Comparison of ENCODE assay signal across 23 cellular contexts in genomic region chr21:15741510-15741909, GRCh38. TPM values are rescaled to one million over a fixed set of nuclear protein-coding genes. Genes with fewer than 3 reads are reported as not detected.
A peak's percentile ranks its signal among the peaks of the same experiment; 100 is the strongest.
DNase-seq lines count a peak whose midpoint lies in the region; ATAC-seq, FAIRE-seq and TF ChIP-seq lines count a peak whose summit lies in the region.
"Had no signal": no experiment of that assay in that cellular context is flagged by ENCODE, and none has a peak within 500 bp of the region (broad histone marks: within the 10 kb centered on the region; RNA-seq: fewer than 3 reads in every experiment).

No MANE protein-coding gene starts in this region.

- FAIRE-seq in endothelial cell of umbilical vein (lab: Jason Lieb, UNC) (peak; percentile 68), HepG2 (lab: Jason Lieb, UNC) (no peak)
- FAIRE-seq: GM12878 had no signal

- H3K4me1 Mint-ChIP-seq in CD4-positive, alpha-beta T cell (ENCODE audit: low read depth) = peaks cover 91% of the 10 kb centered on the region
- H3K4me1 Mint-ChIP-seq in T-helper 2 cell treated with Interferon-gamma antibody and Interleukin-4, amounts not matched to agents 5 μg/mL and 100 μg/mL, for 36 hours (ENCODE audit: low read depth) = peaks cover 50% of the 10 kb centered on the region

- H3K9me3 ChIP-seq in endothelial cell of umbilical vein (replicated peaks; ENCODE audit: control insufficient read depth, insufficient read depth, low read length) (no peaks in the 10 kb centered on the region), HepG2 (ENCODE audit: low read length) (no peaks in the 10 kb centered on the region)
- no peaks in the 10 kb centered on the region for H3K9me3 ChIP-seq in CD4-positive, alpha-beta T cell (ENCODE audit: control insufficient read depth, low read length)
- H3K9me3 ChIP-seq: HAP-1, tibial nerve had no signal

- POLR2A ChIA-PET in endothelial cell of umbilical vein (lab: Charles Lee) (no interaction called here), HepG2 (lab: Yijun Ruan, JAX) (no interaction called here)
- POLR2A ChIA-PET in CD4-positive, alpha-beta T cell (lab: Charles Lee) = no interaction called here

- TF ChIP-seq RAD21 in HepG2 (CRISPR knock-in tag; IDR thresholded peaks at IDR 0.05) = no peak

- 70% methylated on average over 1 of the region's 1 CpG for WGBS in HepG2 (ENCODE audit: low lambda C conversion rate)

- H3K27ac Mint-ChIP-seq in CD4-positive, alpha-beta T cell = no peak overlapping the region
- H3K27ac Mint-ChIP-seq in T-helper 2 cell treated with Interferon-gamma antibody and Interleukin-4, amounts not matched to agents 5 μg/mL and 100 μg/mL, for 36 hours = no peak overlapping the region
- H3K27ac Mint-ChIP-seq: neural progenitor cell had no signal

- intact Hi-C loops in endothelial cell of umbilical vein (cut with micrococcal nuclease) = loop anchor here (1.0 kb wide), 1 partner anchor 9 kb away; no protein-coding TSS in a partner anchor
- intact Hi-C loops in HepG2 (cut with micrococcal nuclease; ENCODE audit: unreplicated experiment) = loop anchor here (5.0 kb wide), 1 partner anchor 51 kb away; no protein-coding TSS in a partner anchor
- intact Hi-C loops in CD4-positive, alpha-beta T cell (cut with DNase I, micrococcal nuclease) = no loop called here

- no peak overlapping the region for H3K27ac ChIP-seq in endothelial cell of umbilical vein (ENCODE audit: insufficient read depth, low read depth, low read length)
- no peak overlapping the region for H3K27ac ChIP-seq in HepG2 (ENCODE audit: extremely low read length, insufficient read depth, low read length)
- H3K27ac ChIP-seq in CD4-positive, alpha-beta T cell (ENCODE audit: low read depth, low read length) = no peak overlapping the region
- H3K27ac ChIP-seq: neural progenitor cell, PC-9, tibial nerve had no signal

- H4K20me1 ChIP-seq in endothelial cell of umbilical vein (replicated peaks; ENCODE audit: control insufficient read depth, extremely low read depth, insufficient read depth, low read length) = peaks cover 9% of the 10 kb centered on the region
- H4K20me1 ChIP-seq in HepG2 (ENCODE audit: insufficient read depth, low read length) = peaks cover 29% of the 10 kb centered on the region

- H3K4me3 ChIP-seq in AG10803 (ENCODE audit: low read length) (no peak overlapping the region), endothelial cell of umbilical vein (replicated peaks in 1 of 3; ENCODE audit: insufficient read depth in 1 of 3, low read depth in 1 of 3, low read length in 3 of 3) (no peak overlapping the region), HepG2 (replicated peaks in 1 of 3; ENCODE audit: insufficient read depth in 1 of 3, low read depth in 2 of 3, low read length in 3 of 3) (no peak overlapping the region)
- H3K4me3 ChIP-seq: GM12878, HAP-1, neural progenitor cell, PC-9, tibial nerve had no signal

- no peak overlapping the region for H3K4me3 Mint-ChIP-seq in CD4-positive, alpha-beta T cell
- H3K4me3 Mint-ChIP-seq in T-helper 2 cell treated with Interferon-gamma antibody and Interleukin-4, amounts not matched to agents 5 μg/mL and 100 μg/mL, for 36 hours = no peak overlapping the region
- H3K4me3 Mint-ChIP-seq: neural progenitor cell had no signal

- BruUV-seq in endothelial cell of umbilical vein (replicated peaks; lab: Mats Ljungman, UMichigan) = no TSS peak
- no TSS peak for BruUV-seq in HepG2 (replicated peaks; lab: Mats Ljungman, UMichigan)

- no peak for TF ChIP-seq POLR2A in endothelial cell of umbilical vein (IDR thresholded peaks at IDR 0.05; ENCODE audit: low read depth, low read length)
- no peak for TF ChIP-seq POLR2A in HepG2 (IDR thresholded peaks at IDR 0.05; ENCODE audit: insufficient read depth in 1 of 2, low read depth in 2 of 2, low read length in 2 of 2)

- no peaks in the 10 kb centered on the region for H3K9me1 ChIP-seq in endothelial cell of umbilical vein (replicated peaks; ENCODE audit: control insufficient read depth, extremely low read depth, insufficient read depth, low read length)

- H3K79me2 ChIP-seq in endothelial cell of umbilical vein (ENCODE audit: control insufficient read depth, insufficient read depth, low read length) (peaks cover 99% of the 10 kb centered on the region), HepG2 (ENCODE audit: insufficient read depth, low read length) (peaks cover 93% of the 10 kb centered on the region)

- CTCF ChIA-PET in endothelial cell of umbilical vein (lab: Charles Lee) (no interaction called here), HepG2 (lab: Yijun Ruan, JAX; ENCODE audit: low intra/inter-chr PET ratio, low total read pairs) (no interaction called here)
- CTCF ChIA-PET in CD4-positive, alpha-beta T cell (lab: Charles Lee) = no interaction called here

- peaks cover 54% of the 10 kb centered on the region for H3K36me3 Mint-ChIP-seq in CD4-positive, alpha-beta T cell (ENCODE audit: low read depth)
- H3K36me3 Mint-ChIP-seq in T-helper 2 cell treated with Interferon-gamma antibody and Interleukin-4, amounts not matched to agents 5 μg/mL and 100 μg/mL, for 36 hours (ENCODE audit: low read depth) = peaks cover 37% of the 10 kb centered on the region

- H3K27me3 ChIP-seq in endothelial cell of umbilical vein (ENCODE audit: control insufficient read depth in 2 of 2, insufficient read depth in 2 of 2, low read length in 2 of 2) = no peaks in the 10 kb centered on the region
- no peaks in the 10 kb centered on the region for H3K27me3 ChIP-seq in HepG2 (ENCODE audit: control insufficient read depth in 1 of 2, insufficient read depth in 2 of 2, low read length in 2 of 2)
- no peaks in the 10 kb centered on the region for H3K27me3 ChIP-seq in CD4-positive, alpha-beta T cell (ENCODE audit: control insufficient read depth, insufficient read depth, low read length)
- H3K27me3 ChIP-seq: neural progenitor cell, tibial nerve had no signal

- H3K36me3 ChIP-seq in endothelial cell of umbilical vein (ENCODE audit: control insufficient read depth in 2 of 2, extremely low read depth in 1 of 2, insufficient read depth in 2 of 2, low read length in 2 of 2) (peaks cover 0 to 3% of the 10 kb centered on the region in 2 experiments), HepG2 (replicated peaks in 1 of 2; ENCODE audit: control insufficient read depth in 1 of 2, insufficient read depth in 2 of 2, low read length in 2 of 2) (no peaks in the 10 kb centered on the region)
- H3K36me3 ChIP-seq: HAP-1, neural progenitor cell had no signal

- peak overlapping the region; percentile 59 for H3K4me2 ChIP-seq in endothelial cell of umbilical vein (ENCODE audit: insufficient read depth, low read length)
- H3K4me2 ChIP-seq in HepG2 (ENCODE audit: low read depth, low read length) = no peak overlapping the region
- H3K4me2 ChIP-seq: PC-9 had no signal

- in situ Hi-C loops in HepG2 (cut with HindIII; ENCODE audit: extremely low pct_ligation_motif_present, low pct_unique_long_range_greater_than_20kb) = no loop called here

- no peaks in the 10 kb centered on the region for H3K9me3 Mint-ChIP-seq in CD4-positive, alpha-beta T cell
- H3K9me3 Mint-ChIP-seq in T-helper 2 cell treated with Interferon-gamma antibody and Interleukin-4, amounts not matched to agents 5 μg/mL and 100 μg/mL, for 36 hours = peaks cover 4% of the 10 kb centered on the region

- TF ChIP-seq CTCF in AG10803 (conservative IDR thresholded peaks at IDR 0.05; ENCODE audit: low read length) (no peak), endothelial cell of umbilical vein (IDR thresholded peaks at IDR 0.05; ENCODE audit: extremely low read depth in 1 of 2, insufficient read depth in 1 of 2, low read depth in 1 of 2, low read length in 2 of 2) (no peak), HepG2 (CRISPR knock-in tag; IDR thresholded peaks at IDR 0.05) (no peak)
- TF ChIP-seq CTCF in CD4-positive, alpha-beta T cell (IDR thresholded peaks at IDR 0.05) = no peak

- H3K27me3 Mint-ChIP-seq in CD4-positive, alpha-beta T cell = no peaks in the 10 kb centered on the region
- no peaks in the 10 kb centered on the region for H3K27me3 Mint-ChIP-seq in T-helper 2 cell treated with Interferon-gamma antibody and Interleukin-4, amounts not matched to agents 5 μg/mL and 100 μg/mL, for 36 hours (ENCODE audit: low read depth)

- H2AFZ ChIP-seq in endothelial cell of umbilical vein (ENCODE audit: low read depth, low read length) = no peak overlapping the region
- no peak overlapping the region for H2AFZ ChIP-seq in HepG2 (ENCODE audit: low read length)
- H2AFZ ChIP-seq: neural progenitor cell, PC-9 had no signal

- DNase-seq in AG10803 (ENCODE audit: low read depth) (peak; percentile 40), LHCN-M2 (ENCODE audit: low read depth) (peak; percentile 72), endothelial cell of umbilical vein (ENCODE audit: low read depth, low spot score) (peak; percentile 61), HepG2 (ENCODE audit: low spot score) (no peak), activated gamma-delta T cell treated with Interleukin-2 at 50 U/mL for 16 hours (no peak)
- DNase-seq in CD4-positive, alpha-beta T cell = no peak
- DNase-seq in T-helper 2 cell treated with Interferon-gamma antibody and Interleukin-4, amounts not matched to agents 5 μg/mL and 100 μg/mL, for 36 hours (ENCODE audit: low spot score) = no peak
- DNase-seq: activated CD8-positive, alpha-beta memory T cell treated with anti-CD3 and anti-CD28 coated beads for 24 hours; AML-193; Caco-2; caudate nucleus; hippocampal formation; midbrain; NCI-H1417 treated with DMSO at 0.1 percent for 48 hours; NCI-H774; PC-9; retina; stimulated activated naive CD4-positive, alpha-beta T cell had no signal

- TF ChIP-seq EP300 in HepG2 (IDR thresholded peaks at IDR 0.05; ENCODE audit: low read depth in 2 of 2, low read length in 2 of 2) (no peak), HepG2 (CRISPR knock-in tag; IDR thresholded peaks at IDR 0.05; ENCODE audit: borderline replicate concordance) (no peak)

- peaks cover 44% of the 10 kb centered on the region for H3K4me1 ChIP-seq in endothelial cell of umbilical vein (ENCODE audit: control insufficient read depth, extremely low read depth, insufficient read depth, low read length)
- peaks cover 62% of the 10 kb centered on the region for H3K4me1 ChIP-seq in HepG2 (ENCODE audit: insufficient read depth, low read length)

- H3K9ac ChIP-seq in endothelial cell of umbilical vein (replicated peaks; ENCODE audit: extremely low read depth, insufficient read depth, low read length) (no peak overlapping the region), HepG2 (ENCODE audit: insufficient read depth, low read depth, low read length) (no peak overlapping the region)
- H3K9ac ChIP-seq: neural progenitor cell had no signal

- dilution Hi-C loops in endothelial cell of umbilical vein (cut with MboI; ENCODE audit: extremely low pct_ligation_motif_present, low sequenced_read_pairs) = no loop called here

- ATAC-seq in HepG2 = no peak
- ATAC-seq in CD4-positive, alpha-beta T cell (ENCODE audit: poor library complexity) = no peak
- no peak for ATAC-seq in HG03159 (IDR thresholded peaks at IDR 0.05; ENCODE audit: unreplicated experiment)
- ATAC-seq: GM12878 had no signal

RNA-seq across cellular contexts. Expression of gene USP25, which starts 11.7 kb away (rescaled TPM):
- total RNA-seq in LHCN-M2 (2014; rRNA removed) = 25.4 and 27.6 TPM in 2 replicates
- polyA plus RNA-seq in LHCN-M2 (2012) = 9.4 TPM
- 66.9 and 67.5 TPM in 2 replicates for total RNA-seq in endothelial cell of umbilical vein
- polyA plus RNA-seq in endothelial cell of umbilical vein = 13.6 and 14.4 TPM in 2 replicates
- polyA plus RNA-seq in endothelial cell of umbilical vein (2011; cell fraction: cytosol; rRNA removed) = 17.7 and 18.1 TPM in 2 replicates
- polyA plus RNA-seq in endothelial cell of umbilical vein (2011; cell fraction: nucleus; rRNA removed) = 44.6 and 56.6 TPM in 2 replicates
- polyA plus RNA-seq in endothelial cell of umbilical vein (2012) = 51.0 TPM in 2 replicates
- 66.9 and 78.5 TPM in 2 replicates for polyA minus RNA-seq in endothelial cell of umbilical vein
- 31.7 TPM for polyA minus RNA-seq in endothelial cell of umbilical vein (2011; cell fraction: cytosol; rRNA and poly(A)+ RNA removed)
- 227 and 311 TPM in 2 replicates for polyA minus RNA-seq in endothelial cell of umbilical vein (2011; cell fraction: nucleus; rRNA and poly(A)+ RNA removed)
- total RNA-seq in HepG2 (2016; rRNA removed; fragmentation: Illumina TruSeq; extraction: Trizol) = 26.3 and 34.5 TPM in 2 replicates
- 13.2 and 14.9 TPM in 2 replicates for total RNA-seq in HepG2 (2016; cell fraction: cytosol; rRNA removed; fragmentation: Illumina TruSeq; extraction: Trizol; ENCODE audit: low read depth)
- total RNA-seq in HepG2 (2016; cell fraction: insoluble cytoplasmic fraction; rRNA removed; fragmentation: Illumina TruSeq; extraction: Trizol) = 26.0 and 33.3 TPM in 2 replicates
- 22.1 and 27.5 TPM in 2 replicates for total RNA-seq in HepG2 (2016; cell fraction: membrane; rRNA removed; fragmentation: Illumina TruSeq; extraction: Trizol)
- total RNA-seq in HepG2 (2016; cell fraction: nucleus; rRNA removed; fragmentation: Illumina TruSeq; extraction: Trizol) = 43.3 and 47.3 TPM in 2 replicates
- 9.5 and 12.4 TPM in 2 replicates for polyA plus RNA-seq in HepG2 (2011; rRNA removed)
- polyA plus RNA-seq in HepG2 (2011; cell fraction: cytosol; rRNA removed) = 4.4 and 7.8 TPM in 2 replicates
- 6.4 and 8.8 TPM in 2 replicates for polyA plus RNA-seq in HepG2 (2011; cell fraction: nucleus; rRNA removed)
- polyA plus RNA-seq in HepG2 (2012) = 18.5 and 21.8 TPM in 2 replicates
- polyA plus RNA-seq in HepG2 (2016; cell fraction: cytosol; fragmentation: Illumina TruSeq; extraction: Trizol; ENCODE audit: low read depth) = 2.3 and 2.6 TPM in 2 replicates
- 22.3 and 24.0 TPM in 2 replicates for polyA plus RNA-seq in HepG2 (2016; cell fraction: insoluble cytoplasmic fraction; fragmentation: Illumina TruSeq; extraction: Trizol; ENCODE audit: low read depth)
- polyA plus RNA-seq in HepG2 (2016; cell fraction: membrane; fragmentation: Illumina TruSeq; extraction: Trizol; ENCODE audit: low read depth) = 6.8 and 8.8 TPM in 2 replicates
- polyA plus RNA-seq in HepG2 (2016; cell fraction: nucleus; fragmentation: Illumina TruSeq; extraction: Trizol; ENCODE audit: insufficient read depth, low read depth) = 15.4 and 17.1 TPM in 2 replicates
- polyA minus RNA-seq in HepG2 (2011; rRNA and poly(A)+ RNA removed; ENCODE audit: low replicate concordance) = 17.2 and 27.7 TPM in 2 replicates
- polyA minus RNA-seq in HepG2 (2011; cell fraction: cytosol; rRNA and poly(A)+ RNA removed) = 15.7 and 25.4 TPM in 2 replicates
- polyA minus RNA-seq in HepG2 (2011; cell fraction: nucleus; rRNA and poly(A)+ RNA removed) = 121 and 136 TPM in 2 replicates
- total RNA-seq in CD4-positive, alpha-beta T cell = 10 to 100 TPM; 45.0 to 49.2 TPM

Comparison
In these comparisons a context has a peak if more than half of its experiments do, and no peak if none do; other contexts are left out.
1. DNase-seq: peak in AG10803 (single experiment), LHCN-M2 (single experiment) and endothelial cell of umbilical vein (single experiment); none in HepG2 (single experiment), CD4-positive, alpha-beta T cell (0 of 10), activated gamma-delta T cell treated with Interleukin-2 at 50 U/mL for 16 hours (single experiment) and T-helper 2 cell treated with Interferon-gamma antibody and Interleukin-4, amounts not matched to agents 5 μg/mL and 100 μg/mL, for 36 hours (single experiment).
2. intact Hi-C loops: an anchor here in endothelial cell of umbilical vein (1.0 kb wide) and HepG2 (5.0 kb wide); none called in CD4-positive, alpha-beta T cell.